8 cellular contexts compared by ENCODE assay signal in genomic region chr21:34073032-34073748, GRCh38. TPM values are rescaled to one million over a fixed set of nuclear protein-coding genes. Genes with fewer than 3 reads are reported as not detected.
A peak's percentile ranks its signal among the peaks of the same experiment; 100 is the strongest.
DNase-seq lines count a peak whose midpoint lies in the region; ATAC-seq lines count a peak whose summit lies in the region.

MRPS6 (plus strand) TSS chr21:34073578; CDS start chr21:34073701, 123 bp downstream.
SLC5A3 (plus strand) TSS chr21:34073578; CDS start chr21:34095199, 21,621 bp downstream.

- H3K27ac Mint-ChIP-seq in activated CD4-positive, alpha-beta T cell treated with anti-CD3 and anti-CD28 coated beads, Interleukin-2, amount 10 ng/mL, durations not matched to agents 24 days and 14 days, result peak within 1 kb of the TSS; percentile 93

- no peaks in the 10 kb centered on the region for H3K27me3 Mint-ChIP-seq in activated CD4-positive, alpha-beta T cell treated with anti-CD3 and anti-CD28 coated beads, Interleukin-2, amount 10 ng/mL, durations not matched to agents 24 days and 14 days

- peaks cover 39% of the 10 kb centered on the region for H3K36me3 Mint-ChIP-seq in activated CD4-positive, alpha-beta T cell treated with anti-CD3 and anti-CD28 coated beads, Interleukin-2, amount 10 ng/mL, durations not matched to agents 24 days and 14 days (ENCODE audit: low read depth)

- no peaks in the 10 kb centered on the region for H3K9me3 Mint-ChIP-seq in activated CD4-positive, alpha-beta T cell treated with anti-CD3 and anti-CD28 coated beads, Interleukin-2, amount 10 ng/mL, durations not matched to agents 24 days and 14 days

- H3K4me1 Mint-ChIP-seq in activated CD4-positive, alpha-beta T cell treated with anti-CD3 and anti-CD28 coated beads, Interleukin-2, amount 10 ng/mL, durations not matched to agents 24 days and 14 days, result peaks cover 39% of the 10 kb centered on the region

- H3K4me3 Mint-ChIP-seq in activated CD4-positive, alpha-beta T cell treated with anti-CD3 and anti-CD28 coated beads, Interleukin-2, amount 10 ng/mL, durations not matched to agents 24 days and 14 days, result peak within 1 kb of the TSS; percentile 96

- peak; percentile 64 to 69 for DNase-seq in AML-193 (lab: John Stamatoyannopoulos, UW)
- DNase-seq in NCI-H460 (ENCODE audit: extremely low read depth, low read depth), result peak; percentile 70
- DNase-seq in activated CD4-positive, alpha-beta T cell treated with anti-CD3 and anti-CD28 coated beads, Interleukin-2, amount 10 ng/mL, durations not matched to agents 24 days and 14 days, result peak; percentile 92
- DNase-seq in cortex of kidney (lab: John Stamatoyannopoulos, UW), result peak; percentile 56
- DNase-seq in left kidney (ENCODE audit: low read depth, low spot score), result peak; percentile 96
- DNase-seq in stimulated activated CD4-positive, alpha-beta T cell treated with anti-CD3 and anti-CD28 coated beads, Interleukin-1b, Interleukin-23, amount 100 ng/mL, for 48 hours, result peak; percentile 69

- ATAC-seq in GM19035 (IDR thresholded peaks at IDR 0.05; ENCODE audit: unreplicated experiment) (peak; percentile 77), HG03342 (IDR thresholded peaks at IDR 0.05; ENCODE audit: unreplicated experiment) (peak; percentile 76)

- intact Hi-C loops in activated CD4-positive, alpha-beta T cell treated with anti-CD3 and anti-CD28 coated beads, Interleukin-2, amount 10 ng/mL, durations not matched to agents 24 days and 14 days (cut with micrococcal nuclease), result no loop called here

RNA-seq across cellular contexts. Expression of gene MRPS6, which starts in this region (rescaled TPM):
- 16.5 and 20.3 TPM in 2 replicates for total RNA-seq in NCI-H460 (2014; rRNA removed; shearing (Covaris generic))
- 15.5 and 16.8 TPM in 2 replicates for polyA plus RNA-seq in NCI-H460 (2014; cell fraction: nucleus; rRNA removed)
- 151 and 154 TPM in 2 replicates for total RNA-seq in activated CD4-positive, alpha-beta T cell treated with anti-CD3 and anti-CD28 coated beads, Interleukin-2, amount 10 ng/mL, durations not matched to agents 24 days and 14 days

RNA-seq across cellular contexts. Expression of gene SLC5A3, which starts in this region (rescaled TPM):
- total RNA-seq in NCI-H460 (2014; rRNA removed; shearing (Covaris generic)), result 7.6 and 8.5 TPM in 2 replicates
- polyA plus RNA-seq in NCI-H460 (2014; cell fraction: nucleus; rRNA removed), result 10.7 and 17.7 TPM in 2 replicates
- 52.8 and 55.4 TPM in 2 replicates for total RNA-seq in activated CD4-positive, alpha-beta T cell treated with anti-CD3 and anti-CD28 coated beads, Interleukin-2, amount 10 ng/mL, durations not matched to agents 24 days and 14 days

Comparison
In these comparisons a context has a peak if more than half of its experiments do, and no peak if none do; other contexts are left out.
1. Peak in every context shown above with its lines: DNase-seq and ATAC-seq.